Comparison of ENCODE assay signal across 22 cellular contexts in the genomic region with DNA sequence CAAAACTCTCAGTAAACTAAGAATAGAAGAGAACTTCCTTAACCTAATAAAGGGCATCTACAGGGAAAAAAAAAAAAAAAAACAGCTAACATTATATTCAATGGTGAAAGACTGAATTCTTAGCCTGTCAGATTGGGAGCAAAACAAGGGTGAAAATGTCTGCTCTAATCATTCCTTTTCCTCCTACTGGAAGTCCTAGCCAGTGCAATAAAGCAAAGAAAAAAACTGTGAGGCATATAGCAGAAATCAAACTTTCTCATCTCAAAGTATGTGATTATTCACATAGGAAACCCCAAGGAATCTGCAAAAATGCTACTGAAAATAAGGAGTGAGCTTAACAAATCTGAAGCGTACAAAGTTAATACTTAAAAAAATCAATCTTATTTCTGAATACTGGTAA.
DNase-seq lines count a peak whose midpoint lies in the region; ATAC-seq, FAIRE-seq and TF ChIP-seq lines count a peak whose summit lies in the region.
"Had no signal": no experiment of that assay in that cellular context is flagged by ENCODE, and none has a peak within 500 bp of the region (broad histone marks: within the 10 kb centered on the region; RNA-seq: fewer than 3 reads in every experiment).

No MANE protein-coding gene starts in this region.

- no peak overlapping the region for H4K8ac ChIP-seq in H9 (replicated peaks; ENCODE audit: insufficient read length, low read depth, low read length)

- DNase-seq in right atrium auricular region (ENCODE audit: low spot score) (no peak), left cardiac atrium (no peak), endodermal cell (no peak), gastrocnemius medialis (no peak), H9 (no peak), pancreas (no peak), T-helper 9 cell (no peak)
- DNase-seq in activated naive CD4-positive, alpha-beta T cell treated with Interleukin-2 at 50 U/mL for 16 hours = no peak
- DNase-seq: Calu3; CD8-positive, alpha-beta T cell; KG1; MV-4-11; NCI-H187; NCI-H2107; NCI-H510A; NCI-H748 treated with DMSO at 0.1 percent for 48 hours; SHP77 had no signal

- no peaks in the 10 kb centered on the region for H3K27me3 ChIP-seq in right atrium auricular region
- no peaks in the 10 kb centered on the region for H3K27me3 ChIP-seq in endodermal cell (ENCODE audit: control insufficient read depth, insufficient read depth, low read length, poor library complexity, severe bottlenecking)
- no peaks in the 10 kb centered on the region for H3K27me3 ChIP-seq in gastrocnemius medialis
- no peaks in the 10 kb centered on the region for H3K27me3 ChIP-seq in H9 (ENCODE audit: insufficient read depth, low read length)
- no peaks in the 10 kb centered on the region for H3K27me3 ChIP-seq in pancreas
- H3K27me3 ChIP-seq: BLaER1 had no signal

- H4K91ac ChIP-seq in H9 (ENCODE audit: insufficient read length, low read depth, low read length) = no peak overlapping the region

- no peak overlapping the region for H3K56ac ChIP-seq in H9 (ENCODE audit: insufficient read length, low read depth, low read length)

- no peak for TF ChIP-seq POLR2A in gastrocnemius medialis (IDR thresholded peaks at IDR 0.05)

- no peak overlapping the region for H2AFZ ChIP-seq in H9 (ENCODE audit: low read length)

- H3K14ac ChIP-seq in H9 (ENCODE audit: insufficient read depth, low read length) = no peak overlapping the region

- H3K27ac Mint-ChIP-seq in endodermal cell (no peak overlapping the region), H9 (no peak overlapping the region)
- H3K27ac Mint-ChIP-seq: CD8-positive, alpha-beta T cell had no signal

- TF ChIP-seq CTCF in right atrium auricular region (IDR thresholded peaks at IDR 0.05) (no peak), endodermal cell (conservative IDR thresholded peaks at IDR 0.05) (peak; percentile 58), gastrocnemius medialis (IDR thresholded peaks at IDR 0.05 in 4 of 5, conservative IDR thresholded peaks at IDR 0.05 in 1 of 5) (no peak), H9 (conservative IDR thresholded peaks at IDR 0.05) (no peak), pancreas (IDR thresholded peaks at IDR 0.05) (no peak)

- intact Hi-C loops in left cardiac atrium (cut with DNase I) (loop anchor here in 1 of 2 donors (10.0 kb wide), 1 partner anchor 167 kb away; a partner anchor contains a TSS), gastrocnemius medialis (cut with DNase I; ENCODE audit: low total_unique reads) (loop anchor here (5.0 kb wide), 1 partner anchor 46 kb away; no protein-coding TSS in a partner anchor), pancreas (cut with DNase I) (no loop called here)

- H3K4me1 ChIP-seq in right atrium auricular region (peaks cover 0 to 16% of the 10 kb centered on the region in 2 donors), endodermal cell (ENCODE audit: control insufficient read depth, insufficient read depth, low read length) (no peaks in the 10 kb centered on the region), gastrocnemius medialis (peaks cover 16 to 21% of the 10 kb centered on the region in 2 donors), H9 (ENCODE audit: insufficient read depth, low read length) (no peaks in the 10 kb centered on the region), pancreas (no peaks in the 10 kb centered on the region)
- H3K4me1 ChIP-seq: BLaER1 had no signal

- H3K4me3 Mint-ChIP-seq in endodermal cell (no peak overlapping the region), H9 (no peak overlapping the region)
- H3K4me3 Mint-ChIP-seq: CD8-positive, alpha-beta T cell had no signal

- H3K36me3 Mint-ChIP-seq in endodermal cell (ENCODE audit: low read depth) (no peaks in the 10 kb centered on the region), H9 (ENCODE audit: insufficient read depth in 1 of 3, low read depth in 3 of 3) (no peaks in the 10 kb centered on the region)
- H3K36me3 Mint-ChIP-seq: CD8-positive, alpha-beta T cell had no signal

- no peak overlapping the region for H2BK5ac ChIP-seq in H9 (ENCODE audit: insufficient read length, low read length)

- H3K9me3 Mint-ChIP-seq in endodermal cell (no peaks in the 10 kb centered on the region), H9 (no peaks in the 10 kb centered on the region)
- H3K9me3 Mint-ChIP-seq: CD8-positive, alpha-beta T cell had no signal

- no peak overlapping the region for H2BK15ac ChIP-seq in H9 (ENCODE audit: low read depth, low read length)

- H3K27ac ChIP-seq in right atrium auricular region = peak overlapping the region; percentile 76 to 83
- no peak overlapping the region for H3K27ac ChIP-seq in endodermal cell (ENCODE audit: low read depth, low read length)
- H3K27ac ChIP-seq in gastrocnemius medialis = peak overlapping the region in 3 of 4 donors; percentile 74 to 81 (median 78)
- no peak overlapping the region for H3K27ac ChIP-seq in H9 (ENCODE audit: insufficient read length, low read depth, low read length)
- H3K27ac ChIP-seq in pancreas = no peak overlapping the region
- H3K27ac ChIP-seq: BLaER1 had no signal

- no peaks in the 10 kb centered on the region for H3K23me2 ChIP-seq in H9 (ENCODE audit: insufficient read length, low read depth, low read length, poor library complexity, severe bottlenecking)

- no peak overlapping the region for H3T11ph ChIP-seq in H9 (ENCODE audit: low read length)

- H3K18ac ChIP-seq in H9 (ENCODE audit: insufficient read length, low read depth, low read length) = no peak overlapping the region

- no peaks in the 10 kb centered on the region for H4K20me1 ChIP-seq in H9 (ENCODE audit: control insufficient read depth, insufficient read depth, insufficient read length)
- H4K20me1 ChIP-seq: BLaER1 had no signal

- H3K79me2 ChIP-seq in H9 (ENCODE audit: insufficient read depth, low read length) = no peaks in the 10 kb centered on the region

- no peaks in the 10 kb centered on the region for H3K9me3 ChIP-seq in right atrium auricular region
- no peaks in the 10 kb centered on the region for H3K9me3 ChIP-seq in endodermal cell (ENCODE audit: control insufficient read depth, low read length)
- no peaks in the 10 kb centered on the region for H3K9me3 ChIP-seq in gastrocnemius medialis
- no peaks in the 10 kb centered on the region for H3K9me3 ChIP-seq in H9 (ENCODE audit: control insufficient read depth, low read depth, low read length)
- H3K9me3 ChIP-seq in pancreas = no peaks in the 10 kb centered on the region
- H3K9me3 ChIP-seq: BLaER1 had no signal

- no peak overlapping the region for H2AK5ac ChIP-seq in H9 (ENCODE audit: insufficient read length, low read length)

- H3K4me2 ChIP-seq in H9 (ENCODE audit: insufficient read depth, insufficient read length, low read length) = no peak overlapping the region
- H3K4me2 ChIP-seq: BLaER1 had no signal

- WGBS in endodermal cell (ENCODE audit: insufficient coverage in 1 of 2, insufficient read length in 1 of 2), 2 experiments = 100% methylated on average over 1 of the region's 1 CpG; no CpG with 5 or more reads in 1 of the 2 experiments
- no CpG with 5 or more reads among the region's 1 CpG for WGBS in H9 (ENCODE audit: extremely low coverage, insufficient read length, low lambda C conversion rate)
- 72 to 79% methylated on average over 1 of the region's 1 CpG for WGBS in pancreas, 2 donors

- H3K27me3 Mint-ChIP-seq in endodermal cell (ENCODE audit: insufficient read depth) (peaks cover 20% of the 10 kb centered on the region), H9 (ENCODE audit: low read depth) (no peaks in the 10 kb centered on the region)

- no peak overlapping the region for H2BK20ac ChIP-seq in H9 (ENCODE audit: low read depth, low read length, poor library complexity, severe bottlenecking)

- H4K5ac ChIP-seq in H9 (ENCODE audit: insufficient read length, low read depth, low read length) = no peak overlapping the region

- in situ Hi-C loops in gastrocnemius medialis (cut with MboI; ENCODE audit: low sequenced_read_pairs in 4 of 4) = no loop called here

- no peak for FAIRE-seq in pancreas (lab: Jason Lieb, UNC)
- FAIRE-seq: A204.1, GM12891, GM18507, RCC 7860 had no signal

- H3K9ac ChIP-seq in endodermal cell (ENCODE audit: extremely low read depth, low read length, poor library complexity, severe bottlenecking) (no peak overlapping the region), H9 (ENCODE audit: extremely low read depth, insufficient read length, low read length) (no peak overlapping the region)
- H3K9ac ChIP-seq: BLaER1 had no signal

- H3K79me1 ChIP-seq in H9 (ENCODE audit: insufficient read depth, low read depth, low read length, poor library complexity, severe bottlenecking) = no peaks in the 10 kb centered on the region

- no peak overlapping the region for H3K4ac ChIP-seq in H9 (ENCODE audit: low read depth, low read length)

- no peak overlapping the region for H2BK120ac ChIP-seq in H9 (ENCODE audit: low read depth, low read length, poor library complexity, severe bottlenecking)

- no peak for ATAC-seq in left cardiac atrium
- ATAC-seq in gastrocnemius medialis = no peak
- no peak for ATAC-seq in pancreas
- ATAC-seq: CD8-positive, alpha-beta T cell had no signal

- H3K4me3 ChIP-seq in right atrium auricular region = no peak overlapping the region
- no peak overlapping the region for H3K4me3 ChIP-seq in endodermal cell (ENCODE audit: low read length)
- H3K4me3 ChIP-seq in gastrocnemius medialis = no peak overlapping the region
- H3K4me3 ChIP-seq in pancreas = no peak overlapping the region
- H3K4me3 ChIP-seq: BLaER1 had no signal

- H3K36me3 ChIP-seq in right atrium auricular region (no peaks in the 10 kb centered on the region), endodermal cell (ENCODE audit: control insufficient read depth, insufficient read depth, low read length) (no peaks in the 10 kb centered on the region), gastrocnemius medialis (no peaks in the 10 kb centered on the region), pancreas (no peaks in the 10 kb centered on the region)
- H3K36me3 ChIP-seq: BLaER1 had no signal

- H3K4me1 Mint-ChIP-seq in endodermal cell = no peaks in the 10 kb centered on the region
- H3K4me1 Mint-ChIP-seq in H9 = no peaks in the 10 kb centered on the region

- H3K23ac ChIP-seq in H9 (ENCODE audit: insufficient read length, low read depth, low read length) = no peak overlapping the region

- H2BK12ac ChIP-seq in H9 (ENCODE audit: insufficient read length, low read depth, low read length) = no peak overlapping the region

Comparison
In these comparisons a context has a peak if more than half of its experiments do, and no peak if none do; other contexts are left out.
1. H3K27ac ChIP-seq: peak in right atrium auricular region (2 of 2) and gastrocnemius medialis (3 of 4); none in endodermal cell (single experiment), H9 (single experiment) and pancreas (0 of 4).